30 cellular contexts compared by ENCODE assay signal in the genomic region with DNA sequence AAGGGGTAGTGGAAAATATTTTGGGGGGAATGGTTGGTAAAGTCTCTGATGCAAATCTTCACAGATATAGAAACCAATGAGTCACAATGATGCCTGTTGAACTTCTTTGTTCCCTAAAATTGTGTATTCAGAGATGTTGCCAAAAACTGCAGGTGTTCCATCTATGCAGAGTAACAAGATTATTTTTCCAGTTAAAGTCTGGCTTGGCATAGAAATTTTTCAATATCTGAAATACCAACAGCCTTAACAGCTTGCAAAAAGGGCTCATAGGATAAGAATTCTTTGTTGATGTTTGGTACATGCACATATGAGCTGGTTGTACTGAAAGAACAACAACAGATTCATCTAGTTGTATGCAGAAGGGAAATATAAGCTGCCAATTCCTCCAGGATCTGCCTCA.
"Had no signal": no experiment of that assay in that cellular context is flagged by ENCODE, and none has a peak within 500 bp of the region (broad histone marks: within the 10 kb centered on the region; RNA-seq: fewer than 3 reads in every experiment).

No MANE protein-coding gene starts in this region.

- DNase-seq: activated CD4-positive, alpha-beta T cell treated with anti-CD3 and anti-CD28 coated beads for 36 hours; activated CD4-positive, CD25-positive, alpha-beta regulatory T cell; activated CD8-positive, alpha-beta memory T cell treated with anti-CD3 and anti-CD28 coated beads, Interleukin-2, amount 10 ng/mL, durations not matched to agents 7 days and 5 days; activated CD8-positive, alpha-beta T cell treated with anti-CD3 and anti-CD28 coated beads, Interleukin-2, amount 10 ng/mL, durations not matched to agents 7 days and 5 days; activated naive CD4-positive, alpha-beta T cell; activated T-cell treated with anti-CD3 and anti-CD28 coated beads, Interleukin-2, amount 50 U/mL, for 72 hours; anterior cingulate cortex; central memory CD4-positive, alpha-beta T cell; effector memory CD4-positive, alpha-beta T cell; glutamatergic neuron; kidney; naive B cell; nephron progenitor cell; ovary; sigmoid colon; stimulated activated CD4-positive, alpha-beta T cell treated with anti-CD3 and anti-CD28 coated beads, Interleukin-1b, Interleukin-23, amount 100 ng/mL, for 48 hours; stimulated activated CD4-positive, alpha-beta T cell treated with anti-CD3 and anti-CD28 coated beads, Interleukin-4, amount 100 ng/mL, for 4 hours; stimulated activated CD8-positive, alpha-beta memory T cell treated with anti-CD3 and anti-CD28 coated beads, Interleukin-4, amount 100 ng/mL, for 48 hours; stomach; T-helper 1 cell; testis; transverse colon had no signal

- H3K4me3 Mint-ChIP-seq: activated CD4-positive, alpha-beta T cell treated with anti-CD3 and anti-CD28 coated beads for 36 hours; activated CD8-positive, alpha-beta memory T cell treated with anti-CD3 and anti-CD28 coated beads, Interleukin-2, amount 10 ng/mL, durations not matched to agents 7 days and 5 days; activated CD8-positive, alpha-beta T cell treated with anti-CD3 and anti-CD28 coated beads, Interleukin-2, amount 10 ng/mL, durations not matched to agents 7 days and 5 days; activated naive CD8-positive, alpha-beta T cell; activated T-cell treated with anti-CD3 and anti-CD28 coated beads, Interleukin-2, amount 50 U/mL, for 72 hours; mesothelial cell of epicardium; naive B cell; nephron progenitor cell; stimulated activated memory B cell treated with anti-CD40 and anti-IgM and Interleukin-4, amounts not matched to agents 10 μg/mL and 1 μg/mL and 100 μg/mL, for 72 hours; T-helper 2 cell treated with Interferon-gamma antibody and Interleukin-4, amounts not matched to agents 5 μg/mL and 100 μg/mL, for 36 hours had no signal

- H3K27me3 ChIP-seq: hepatocyte, neutrophil, ovary, sigmoid colon, stomach, testis, transverse colon had no signal

- H3K36me3 ChIP-seq: neutrophil, ovary, prostate gland, sigmoid colon, stomach, transverse colon had no signal

- H3K4me1 Mint-ChIP-seq: activated CD4-positive, alpha-beta T cell treated with anti-CD3 and anti-CD28 coated beads for 36 hours; activated CD8-positive, alpha-beta memory T cell treated with anti-CD3 and anti-CD28 coated beads, Interleukin-2, amount 10 ng/mL, durations not matched to agents 7 days and 5 days; mesothelial cell of epicardium; naive B cell; nephron progenitor cell; stimulated activated memory B cell treated with anti-CD40 and anti-IgM and Interleukin-4, amounts not matched to agents 10 μg/mL and 1 μg/mL and 100 μg/mL, for 72 hours had no signal

- H3K36me3 Mint-ChIP-seq: activated CD8-positive, alpha-beta memory T cell treated with anti-CD3 and anti-CD28 coated beads, Interleukin-2, amount 10 ng/mL, durations not matched to agents 7 days and 5 days; activated naive CD8-positive, alpha-beta T cell; mesothelial cell of epicardium; naive B cell; stimulated activated memory B cell treated with anti-CD40 and anti-IgM and Interleukin-4, amounts not matched to agents 10 μg/mL and 1 μg/mL and 100 μg/mL, for 72 hours had no signal

- H3K27me3 Mint-ChIP-seq: activated CD4-positive, alpha-beta T cell treated with anti-CD3 and anti-CD28 coated beads for 36 hours; activated CD8-positive, alpha-beta memory T cell treated with anti-CD3 and anti-CD28 coated beads, Interleukin-2, amount 10 ng/mL, durations not matched to agents 7 days and 5 days; activated naive CD8-positive, alpha-beta T cell; naive B cell; stimulated activated memory B cell treated with anti-CD40 and anti-IgM and Interleukin-4, amounts not matched to agents 10 μg/mL and 1 μg/mL and 100 μg/mL, for 72 hours had no signal

- H3K9me3 Mint-ChIP-seq: naive B cell had no signal

- H3K4me3 ChIP-seq: hepatocyte, ovary, prostate gland, sigmoid colon, smooth muscle cell, stomach, testis, transverse colon had no signal

- H3K27ac Mint-ChIP-seq: activated CD4-positive, alpha-beta T cell treated with anti-CD3 and anti-CD28 coated beads for 36 hours; activated CD8-positive, alpha-beta memory T cell treated with anti-CD3 and anti-CD28 coated beads, Interleukin-2, amount 10 ng/mL, durations not matched to agents 7 days and 5 days; activated CD8-positive, alpha-beta T cell treated with anti-CD3 and anti-CD28 coated beads, Interleukin-2, amount 10 ng/mL, durations not matched to agents 7 days and 5 days; activated naive CD8-positive, alpha-beta T cell; activated T-cell treated with anti-CD3 and anti-CD28 coated beads, Interleukin-2, amount 50 U/mL, for 72 hours; mesothelial cell of epicardium; naive B cell; nephron progenitor cell; stimulated activated memory B cell treated with anti-CD40 and anti-IgM and Interleukin-4, amounts not matched to agents 10 μg/mL and 1 μg/mL and 100 μg/mL, for 72 hours; T-helper 2 cell treated with Interferon-gamma antibody and Interleukin-4, amounts not matched to agents 5 μg/mL and 100 μg/mL, for 36 hours had no signal

- H3K4me1 ChIP-seq: prostate gland, sigmoid colon, stomach, transverse colon had no signal

- H3K9me3 ChIP-seq: neutrophil, ovary, prostate gland, sigmoid colon, stomach, testis, transverse colon had no signal

- ATAC-seq: activated CD4-positive, alpha-beta T cell treated with anti-CD3 and anti-CD28 coated beads for 36 hours; activated CD8-positive, alpha-beta memory T cell treated with anti-CD3 and anti-CD28 coated beads, Interleukin-2, amount 10 ng/mL, durations not matched to agents 7 days and 5 days; activated CD8-positive, alpha-beta T cell treated with anti-CD3 and anti-CD28 coated beads, Interleukin-2, amount 10 ng/mL, durations not matched to agents 7 days and 5 days; activated T-cell treated with anti-CD3 and anti-CD28 coated beads, Interleukin-2, amount 50 U/mL, for 72 hours; stimulated activated memory B cell treated with anti-CD40 and anti-IgM and Interleukin-4, amounts not matched to agents 10 μg/mL and 1 μg/mL and 100 μg/mL, for 72 hours had no signal

- H3K27ac ChIP-seq: hepatocyte, neutrophil, ovary, prostate gland, sigmoid colon, stomach, testis, transverse colon had no signal
